Comparison of ENCODE assay signal across 8 cellular contexts in genomic region chr4:77358315-77358928, GRCh38.
A peak's percentile ranks its signal among the peaks of the same experiment; 100 is the strongest.
DNase-seq lines count a peak whose midpoint lies in the region; TF ChIP-seq lines count a peak whose summit lies in the region.

No MANE protein-coding gene starts in this region.

- peak; percentile 17 for DNase-seq in NCI-H2227 (lab: John Stamatoyannopoulos, UW; ENCODE audit: unreplicated experiment)
- DNase-seq in NCI-H2227 treated with DMSO at 0.1 percent for 48 hours (lab: John Stamatoyannopoulos, UW), result no peak
- DNase-seq in HFF-Myc (ENCODE audit: extremely low read depth, low read depth), result peak; percentile 14
- peak in 1 of 2 experiments; percentile 6 for DNase-seq in PC-9
- DNase-seq in epidermal melanocyte (ENCODE audit: insufficient read length, low spot score), result peak; percentile 81
- DNase-seq in myocyte (ENCODE audit: low read depth), result peak; percentile 59
- no peak for DNase-seq in HCEC 1CT
- no peak for DNase-seq in effector CD8-positive, alpha-beta T cell (lab: John Stamatoyannopoulos, UW)

- H3K4me3 ChIP-seq in HFF-Myc (replicated peaks; ENCODE audit: low read depth, low read length), result no peak overlapping the region
- no peak overlapping the region for H3K4me3 ChIP-seq in PC-9

- no peaks in the 10 kb centered on the region for H3K36me3 ChIP-seq in PC-9 (ENCODE audit: low read depth)

- H3K27ac ChIP-seq in PC-9, result no peak overlapping the region

- no peaks in the 10 kb centered on the region for H3K9me3 ChIP-seq in PC-9 (ENCODE audit: insufficient read depth, low read depth)

- no peak overlapping the region for H2AFZ ChIP-seq in PC-9

- POLR2A ChIA-PET in PC-9 (lab: Charles Lee; ENCODE audit: unreplicated experiment), result interaction anchor here (0.5 to 0.6 kb wide), 2 partner anchors 821 to 1202 kb away, joined by 3 to 5 read pairs; no protein-coding TSS in a partner anchor

- TF ChIP-seq CTCF in HFF-Myc (IDR thresholded peaks at IDR 0.05; ENCODE audit: low read depth, low read length, missing control alignments) (peak; percentile 60), PC-9 (conservative IDR thresholded peaks at IDR 0.05) (peak; percentile 72)

- H3K79me2 ChIP-seq in PC-9 (ENCODE audit: low read depth), result no peaks in the 10 kb centered on the region

- H3K4me1 ChIP-seq in PC-9 (replicated peaks; ENCODE audit: insufficient read depth), result no peaks in the 10 kb centered on the region

- H4K20me1 ChIP-seq in PC-9 (ENCODE audit: insufficient read depth), result no peaks in the 10 kb centered on the region

- no peak overlapping the region for H3K4me2 ChIP-seq in PC-9

- CTCF ChIA-PET in PC-9 (lab: Charles Lee), result interaction anchor here (0.5 to 0.6 kb wide), 2 partner anchors 490 to 1861 kb away, joined by 5 to 7 read pairs; no protein-coding TSS in a partner anchor

- no peaks in the 10 kb centered on the region for H3F3A ChIP-seq in PC-9 (ENCODE audit: insufficient read depth, low read depth)

- BruUV-seq in PC-9 (replicated peaks; lab: Mats Ljungman, UMichigan), result no TSS peak

- H3K27me3 ChIP-seq in PC-9 (ENCODE audit: insufficient read depth, low read depth), result no peaks in the 10 kb centered on the region

- intact Hi-C loops in PC-9 (cut with micrococcal nuclease; ENCODE audit: unreplicated experiment), result loop anchor here (2.0 kb wide), 1 partner anchor 118 kb away; no protein-coding TSS in a partner anchor

- no peaks in the 10 kb centered on the region for H3K9me2 ChIP-seq in PC-9 (ENCODE audit: insufficient read depth)

Comparison
In these comparisons a context has a peak if more than half of its experiments do, and no peak if none do; other contexts are left out.
1. DNase-seq: peak in NCI-H2227 (single experiment), HFF-Myc (single experiment), epidermal melanocyte (single experiment) and myocyte (single experiment); none in NCI-H2227 treated with DMSO at 0.1 percent for 48 hours (single experiment), HCEC 1CT (single experiment) and effector CD8-positive, alpha-beta T cell (single experiment).